In the genomic region with DNA sequence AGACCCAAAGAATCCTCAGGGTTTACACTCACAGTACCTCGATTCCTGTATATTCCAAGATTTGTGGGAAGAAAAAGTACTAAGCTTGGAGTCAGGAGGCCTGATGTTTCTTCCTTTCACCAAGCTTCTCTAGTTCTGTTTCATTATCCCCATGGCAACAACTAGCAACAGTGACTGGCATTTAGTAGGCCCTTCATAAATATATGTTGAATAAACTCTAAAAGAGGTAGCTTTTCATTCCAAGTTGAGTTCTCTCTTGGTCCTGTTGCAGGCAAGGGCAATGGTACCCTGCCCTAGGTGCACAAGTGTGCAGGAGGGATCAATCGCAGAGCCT, we compare ENCODE assay signal across 1 cellular context.
A peak's percentile ranks its signal among the peaks of the same experiment; 100 is the strongest.
TF ChIP-seq lines count a peak whose summit lies in the region.

No MANE protein-coding gene starts in this region.

TF ChIP-seq in GM12878, 131 proteins besides CTCF, POLR2A, EP300 and RAD21:
- TF ChIP-seq, protein P1, sequence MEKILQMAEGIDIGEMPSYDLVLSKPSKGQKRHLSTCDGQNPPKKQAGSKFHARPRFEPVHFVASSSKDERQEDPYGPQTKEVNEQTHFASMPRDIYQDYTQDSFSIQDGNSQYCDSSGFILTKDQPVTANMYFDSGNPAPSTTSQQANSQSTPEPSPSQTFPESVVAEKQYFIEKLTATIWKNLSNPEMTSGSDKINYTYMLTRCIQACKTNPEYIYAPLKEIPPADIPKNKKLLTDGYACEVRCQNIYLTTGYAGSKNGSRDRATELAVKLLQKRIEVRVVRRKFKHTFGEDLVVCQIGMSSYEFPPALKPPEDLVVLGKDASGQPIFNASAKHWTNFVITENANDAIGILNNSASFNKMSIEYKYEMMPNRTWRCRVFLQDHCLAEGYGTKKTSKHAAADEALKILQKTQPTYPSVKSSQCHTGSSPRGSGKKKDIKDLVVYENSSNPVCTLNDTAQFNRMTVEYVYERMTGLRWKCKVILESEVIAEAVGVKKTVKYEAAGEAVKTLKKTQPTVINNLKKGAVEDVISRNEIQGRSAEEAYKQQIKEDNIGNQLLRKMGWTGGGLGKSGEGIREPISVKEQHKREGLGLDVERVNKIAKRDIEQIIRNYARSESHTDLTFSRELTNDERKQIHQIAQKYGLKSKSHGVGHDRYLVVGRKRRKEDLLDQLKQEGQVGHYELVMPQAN (conservative IDR thresholded peaks at IDR 0.05) = 0 out of 2 replicates have a peak, but pooled peaks have one; percentile 62
- TF ChIP-seq WRNIP1 (IDR thresholded peaks at IDR 0.05; ENCODE audit: borderline replicate concordance, low read depth, low read length) (no peak), BMI1 (IDR thresholded peaks at IDR 0.05; ENCODE audit: borderline replicate concordance) (peak; percentile 62; the same call in 1 of the 2 replicates), FOXM1 (IDR thresholded peaks at IDR 0.05; ENCODE audit: low read depth, low read length) (no peak), POLR2AphosphoS2 (IDR thresholded peaks at IDR 0.05; ENCODE audit: low read depth, low read length) (no peak), CHD2 (IDR thresholded peaks at IDR 0.05; ENCODE audit: borderline replicate concordance, low read depth, low read length) (no peak), STAT3 (IDR thresholded peaks at IDR 0.05; ENCODE audit: low read depth, low read length) (no peak)
- TF ChIP-seq, protein P2, sequence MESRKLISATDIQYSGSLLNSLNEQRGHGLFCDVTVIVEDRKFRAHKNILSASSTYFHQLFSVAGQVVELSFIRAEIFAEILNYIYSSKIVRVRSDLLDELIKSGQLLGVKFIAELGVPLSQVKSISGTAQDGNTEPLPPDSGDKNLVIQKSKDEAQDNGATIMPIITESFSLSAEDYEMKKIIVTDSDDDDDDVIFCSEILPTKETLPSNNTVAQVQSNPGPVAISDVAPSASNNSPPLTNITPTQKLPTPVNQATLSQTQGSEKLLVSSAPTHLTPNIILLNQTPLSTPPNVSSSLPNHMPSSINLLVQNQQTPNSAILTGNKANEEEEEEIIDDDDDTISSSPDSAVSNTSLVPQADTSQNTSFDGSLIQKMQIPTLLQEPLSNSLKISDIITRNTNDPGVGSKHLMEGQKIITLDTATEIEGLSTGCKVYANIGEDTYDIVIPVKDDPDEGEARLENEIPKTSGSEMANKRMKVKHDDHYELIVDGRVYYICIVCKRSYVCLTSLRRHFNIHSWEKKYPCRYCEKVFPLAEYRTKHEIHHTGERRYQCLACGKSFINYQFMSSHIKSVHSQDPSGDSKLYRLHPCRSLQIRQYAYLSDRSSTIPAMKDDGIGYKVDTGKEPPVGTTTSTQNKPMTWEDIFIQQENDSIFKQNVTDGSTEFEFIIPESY (IDR thresholded peaks at IDR 0.05) = no peak
- TF ChIP-seq, protein P3, sequence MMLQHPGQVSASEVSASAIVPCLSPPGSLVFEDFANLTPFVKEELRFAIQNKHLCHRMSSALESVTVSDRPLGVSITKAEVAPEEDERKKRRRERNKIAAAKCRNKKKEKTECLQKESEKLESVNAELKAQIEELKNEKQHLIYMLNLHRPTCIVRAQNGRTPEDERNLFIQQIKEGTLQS (IDR thresholded peaks at IDR 0.05; ENCODE audit: borderline replicate concordance, extremely low read depth, low read depth, low read length) = peak; percentile 10; the same call in 1 of the 2 replicates
